Comparison of ENCODE assay signal across 8 cellular contexts in genomic region chr2:219495531-219496122, GRCh38. TPM values are rescaled to one million over a fixed set of nuclear protein-coding genes. Genes with fewer than 3 reads are reported as not detected.
DNase-seq lines count a peak whose midpoint lies in the region; ATAC-seq and TF ChIP-seq lines count a peak whose summit lies in the region.

No MANE protein-coding gene starts in this region.

- ATAC-seq in HG02642 (IDR thresholded peaks at IDR 0.05; ENCODE audit: poor library complexity, unreplicated experiment) (no peak), GM19328 (IDR thresholded peaks at IDR 0.05; ENCODE audit: unreplicated experiment) (no peak)

- H4K20me1 ChIP-seq in osteoblast (ENCODE audit: insufficient read depth, low read length), result peaks cover 5% of the 10 kb centered on the region

- H2AFZ ChIP-seq in osteoblast (ENCODE audit: low read length), result no peak overlapping the region

- peak; percentile 95 for DNase-seq in DMS 273 (lab: John Stamatoyannopoulos, UW; ENCODE audit: unreplicated experiment)
- no peak for DNase-seq in HFF-Myc (ENCODE audit: extremely low read depth, low read depth)
- DNase-seq in NOMO-1 treated with dmso at 0.1 percent for 144 hours (lab: John Stamatoyannopoulos, UW; ENCODE audit: unreplicated experiment), result peak; percentile 36
- DNase-seq in activated CD8-positive, alpha-beta memory T cell treated with anti-CD3 and anti-CD28 coated beads, Interleukin-2, amount 50 U/mL, for 4 hours, result peak; percentile 52
- peak; percentile 51 for DNase-seq in fibroblast of gingiva (ENCODE audit: low read depth)
- peak; percentile 99 for DNase-seq in osteoblast (ENCODE audit: insufficient read length, low spot score, missing footprints)

- peaks cover 19% of the 10 kb centered on the region for H3K79me2 ChIP-seq in osteoblast (ENCODE audit: insufficient read depth, low read length)

- no peak overlapping the region for H3K4me3 ChIP-seq in HFF-Myc (replicated peaks; ENCODE audit: low read depth, low read length)
- no peak overlapping the region for H3K4me3 ChIP-seq in osteoblast (ENCODE audit: insufficient read depth, low read length)

- H3K27me3 ChIP-seq in osteoblast (ENCODE audit: insufficient read depth, low read length), result peaks cover 8% of the 10 kb centered on the region

- peaks cover 32% of the 10 kb centered on the region for H3K4me1 ChIP-seq in osteoblast (ENCODE audit: insufficient read depth, low read length)

- H3K27ac ChIP-seq in osteoblast (ENCODE audit: low read depth, low read length), result no peak overlapping the region

- H3K9me3 ChIP-seq in osteoblast (ENCODE audit: low read depth, low read length), result no peaks in the 10 kb centered on the region

- peak; percentile 78 for TF ChIP-seq CTCF in HFF-Myc (IDR thresholded peaks at IDR 0.05; ENCODE audit: low read depth, low read length, missing control alignments)
- TF ChIP-seq CTCF in osteoblast (IDR thresholded peaks at IDR 0.05; ENCODE audit: extremely low read depth, low read depth, low read length), result peak; percentile 71

- peaks cover 7% of the 10 kb centered on the region for H3K36me3 ChIP-seq in osteoblast (ENCODE audit: insufficient read depth, low read length)

- H3K4me2 ChIP-seq in osteoblast (ENCODE audit: insufficient read depth, low read length), result no peak overlapping the region

RNA-seq across cellular contexts. Expression of gene GMPPA, which starts 3.1 kb away (rescaled TPM):
- 46.0 and 46.3 TPM in 2 replicates for total RNA-seq in osteoblast

RNA-seq across cellular contexts. Expression of gene ASIC4, which starts 18.7 kb away (rescaled TPM):
- total RNA-seq in osteoblast, result under 0.01 TPM in 1 of 2 replicates, not detected in the other

RNA-seq across cellular contexts. Expression of gene CHPF, which starts 48.0 kb away (rescaled TPM):
- total RNA-seq in osteoblast, result 192 and 221 TPM in 2 replicates

RNA-seq across cellular contexts. Expression of gene TMEM198, which starts 48.2 kb away (rescaled TPM):
- 1.1 and 1.5 TPM in 2 replicates for total RNA-seq in osteoblast
